Comparison of ENCODE assay signal across 28 cellular contexts in the genomic region with DNA sequence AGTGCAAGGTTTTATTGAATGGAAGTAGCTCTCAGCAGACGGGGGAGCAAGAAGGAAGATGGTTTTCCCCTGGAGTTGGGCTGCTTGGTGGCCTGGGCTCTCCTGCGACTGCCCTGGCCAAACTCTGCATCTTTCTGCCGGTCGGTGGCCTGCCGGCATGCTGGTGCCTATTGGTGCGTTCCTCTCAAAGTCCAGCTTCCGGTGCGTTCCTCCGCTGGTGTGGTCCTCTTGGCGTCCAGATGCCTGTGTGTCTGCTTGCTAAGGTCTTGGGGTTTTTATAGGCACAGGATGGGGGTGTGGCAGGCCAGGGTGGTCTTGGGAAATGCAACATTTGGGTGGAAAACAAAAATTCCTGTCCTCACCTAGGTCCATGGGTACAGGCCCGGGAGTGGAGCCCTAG.
"Had no signal": no experiment of that assay in that cellular context is flagged by ENCODE, and none has a peak within 500 bp of the region (broad histone marks: within the 10 kb centered on the region; RNA-seq: fewer than 3 reads in every experiment).

No MANE protein-coding gene starts in this region.

- DNase-seq: activated B cell treated with CpG ODN at 0.5 μM for 24 hours; activated CD4-positive, alpha-beta memory T cell treated with anti-CD3 and anti-CD28 coated beads, Interleukin-2, amount 10 ng/mL, durations not matched to agents 7 days and 5 days; activated CD4-positive, alpha-beta T cell treated with anti-CD3 and anti-CD28 coated beads for 1 hour; activated CD4-positive, alpha-beta T cell treated with anti-CD3 and anti-CD28 coated beads for 36 hours; activated CD4-positive, alpha-beta T cell treated with anti-CD3 and anti-CD28 coated beads for 48 hours; activated CD4-positive, alpha-beta T cell treated with anti-CD3 and anti-CD28 coated beads, Interleukin-2, amount 10 ng/mL, durations not matched to agents 7 days and 5 days; activated CD4-positive, alpha-beta T cell treated with anti-CD3 and anti-CD28 coated beads, Interleukin-2, amount 50 U/mL, for 48 hours; activated CD8-positive, alpha-beta memory T cell treated with anti-CD3 and anti-CD28 coated beads for 24 hours; activated CD8-positive, alpha-beta memory T cell treated with anti-CD3 and anti-CD28 coated beads, Interleukin-2, amount 10 ng/mL, durations not matched to agents 7 days and 5 days; activated CD8-positive, alpha-beta memory T cell treated with anti-CD3 and anti-CD28 coated beads, Interleukin-2, amount 50 U/mL, for 48 hours; activated CD8-positive, alpha-beta T cell treated with anti-CD3 and anti-CD28 coated beads, Interleukin-2, amount 10 ng/mL, durations not matched to agents 7 days and 5 days; activated effector memory CD4-positive, alpha-beta T cell treated with Interleukin-2 at 50 U/mL for 16 hours; activated naive CD4-positive, alpha-beta T cell treated with anti-CD3 and anti-CD28 coated beads, Interleukin-2, amount 10 ng/mL, durations not matched to agents 7 days and 5 days; activated naive CD4-positive, alpha-beta T cell treated with Interleukin-2 at 50 U/mL for 16 hours; activated naive CD8-positive, alpha-beta T cell treated with anti-CD3 and anti-CD28 coated beads, Interleukin-2, amount 10 ng/mL, durations not matched to agents 7 days and 5 days; activated naive CD8-positive, alpha-beta T cell treated with anti-CD3 and anti-CD28 coated beads, Interleukin-2, amount 50 U/mL, for 24 hours; activated T-cell treated with anti-CD3 and anti-CD28 coated beads, Interleukin-2, amount 50 U/mL, for 24 hours; activated T-cell treated with anti-CD3 and anti-CD28 coated beads, Interleukin-2, amount 50 U/mL, for 48 hours; amygdala; anterior cingulate cortex; caudate nucleus; cerebellar nuclear complex; T-helper 1 cell; T-helper 2 cell; T-helper 9 cell had no signal

- ATAC-seq: activated CD4-positive, alpha-beta T cell treated with anti-CD3 and anti-CD28 coated beads for 36 hours; activated CD8-positive, alpha-beta memory T cell treated with anti-CD3 and anti-CD28 coated beads, Interleukin-2, amount 10 ng/mL, durations not matched to agents 7 days and 5 days; activated CD8-positive, alpha-beta T cell treated with anti-CD3 and anti-CD28 coated beads, Interleukin-2, amount 10 ng/mL, durations not matched to agents 7 days and 5 days; activated naive CD8-positive, alpha-beta T cell treated with anti-CD3 and anti-CD28 coated beads, Interleukin-2, amount 50 U/mL, for 24 hours had no signal

- H3K4me1 ChIP-seq: ascending aorta had no signal

- H3K9me3 ChIP-seq: ascending aorta had no signal

- H3K36me3 ChIP-seq: ascending aorta, cardiac muscle cell had no signal

- H3K4me3 ChIP-seq: ascending aorta, cardiac muscle cell had no signal

- H3K27ac ChIP-seq: ascending aorta, cardiac muscle cell, VCaP had no signal

- H3K27me3 ChIP-seq: ascending aorta, cardiac muscle cell had no signal
